Comparison of ENCODE assay signal across 23 cellular contexts in the genomic region with DNA sequence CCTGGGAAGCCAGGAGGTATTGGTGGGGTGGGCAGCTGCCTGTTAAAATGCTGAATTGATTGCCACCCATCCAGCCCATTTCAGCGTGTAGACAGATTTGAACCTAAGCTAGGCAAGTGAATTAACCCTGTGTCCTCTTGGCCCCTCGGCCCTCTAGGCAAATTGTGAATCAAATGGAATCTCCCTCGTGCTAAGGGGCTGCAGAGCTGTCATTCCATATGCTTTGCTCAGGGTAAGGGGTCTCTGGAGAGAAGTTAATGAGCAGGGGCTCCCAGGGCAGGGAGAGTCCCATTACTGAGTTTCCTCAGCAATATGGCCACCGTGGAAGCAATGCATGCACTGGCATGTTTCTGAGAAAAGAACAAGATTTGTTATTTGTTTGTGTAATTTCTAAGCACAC.
"Had no signal": no experiment of that assay in that cellular context is flagged by ENCODE, and none has a peak within 500 bp of the region (broad histone marks: within the 10 kb centered on the region; RNA-seq: fewer than 3 reads in every experiment).

No MANE protein-coding gene starts in this region.

- H3K4me1 ChIP-seq: pancreas, prostate gland, right lobe of liver, sigmoid colon, stomach, thyroid gland, tibial nerve, upper lobe of left lung, vagina had no signal

- H3K27me3 ChIP-seq: pancreas, right lobe of liver, sigmoid colon, thyroid gland, tibial nerve, upper lobe of left lung, vagina had no signal

- H3K4me3 ChIP-seq: pancreas, prostate gland, right lobe of liver, sigmoid colon, stomach, thoracic aorta, thyroid gland, tibial nerve, upper lobe of left lung, vagina had no signal

- H3K9me3 ChIP-seq: neutrophil, pancreas, prostate gland, right lobe of liver, sigmoid colon, stomach, thoracic aorta, thyroid gland, tibial nerve, upper lobe of left lung, vagina had no signal

- DNase-seq: nephron progenitor cell; nucleus accumbens; pancreas; right cardiac atrium; right lobe of liver; sigmoid colon; small intestine; stimulated activated CD4-positive, alpha-beta T cell treated with anti-CD3 and anti-CD28 coated beads, Interleukin-15, amount 100 ng/mL, for 24 hours; stimulated activated CD4-positive, alpha-beta T cell treated with anti-CD3 and anti-CD28 coated beads, Interleukin-2, amount 100 ng/mL, for 24 hours; stimulated activated CD4-positive, alpha-beta T cell treated with anti-CD3 and anti-CD28 coated beads, Interleukin-2, amount 100 ng/mL, for 48 hours; stimulated activated CD4-positive, alpha-beta T cell treated with anti-CD3 and anti-CD28 coated beads, Interleukin-4, amount 100 ng/mL, for 24 hours; stimulated activated naive B cell treated with anti-CD40 and anti-IgM and Interleukin-4, amounts not matched to agents 10 μg/mL and 1 μg/mL and 100 μg/mL, for 72 hours; stimulated activated naive CD4-positive, alpha-beta T cell treated with Interleukin-2 at 50 U/mL for 16 hours; stomach; thyroid gland; trophoblast cell; upper lobe of left lung had no signal

- H3K27ac ChIP-seq: neutrophil, pancreas, prostate gland, right lobe of liver, sigmoid colon, stomach, thoracic aorta, thyroid gland, tibial nerve, upper lobe of left lung, vagina had no signal

- ATAC-seq: pancreas; right cardiac atrium; right lobe of liver; stimulated activated effector memory CD8-positive, alpha-beta T cell treated with anti-CD3 and anti-CD28 coated beads, Interleukin-12 subunit alpha, Interleukin-12 subunit beta, amount 100 ng/mL, for 72 hours; stimulated activated naive B cell treated with anti-CD40 and anti-IgM and Interleukin-4, amounts not matched to agents 10 μg/mL and 1 μg/mL and 100 μg/mL, for 72 hours had no signal

- H3K36me3 ChIP-seq: neutrophil, pancreas, prostate gland, right lobe of liver, sigmoid colon, stomach, thoracic aorta, thyroid gland, tibial nerve, upper lobe of left lung, vagina had no signal
